ENCODE assay signal across 8 cellular contexts in the genomic region with DNA sequence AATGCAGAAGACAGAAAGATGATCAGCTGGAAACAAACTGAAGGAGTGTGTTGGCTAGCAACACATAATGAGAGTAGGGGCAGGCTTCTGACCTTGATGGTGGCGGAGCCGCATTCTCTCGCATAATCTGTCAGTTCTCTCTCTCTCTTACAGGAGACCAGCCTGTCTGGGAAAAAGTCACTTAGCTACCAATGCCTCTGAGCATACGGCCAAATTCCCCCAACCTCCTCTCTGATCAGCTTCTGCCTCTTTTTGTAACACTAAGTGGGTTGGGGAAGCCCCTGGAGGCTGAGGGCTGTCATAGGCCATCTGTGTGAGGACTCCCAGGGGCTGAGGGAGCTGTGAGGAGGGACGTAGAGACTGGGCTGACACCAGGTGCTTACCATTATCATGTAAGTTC.
DNase-seq lines count a peak whose midpoint lies in the region; ATAC-seq and TF ChIP-seq lines count a peak whose summit lies in the region.

No MANE protein-coding gene starts in this region.

- H3K9me3 Mint-ChIP-seq in activated CD4-positive, alpha-beta memory T cell treated with anti-CD3 and anti-CD28 coated beads for 36 hours, result no peaks in the 10 kb centered on the region
- no peaks in the 10 kb centered on the region for H3K9me3 Mint-ChIP-seq in activated CD4-positive, alpha-beta memory T cell treated with anti-CD3 and anti-CD28 coated beads, Interleukin-2, amount 10 ng/mL, durations not matched to agents 7 days and 5 days
- no peaks in the 10 kb centered on the region for H3K9me3 Mint-ChIP-seq in WTC11

- no peaks in the 10 kb centered on the region for H3K9me3 ChIP-seq in mucosa of descending colon

- CTCF ChIA-PET in activated CD4-positive, alpha-beta memory T cell treated with anti-CD3 and anti-CD28 coated beads for 36 hours (lab: Charles Lee), result interaction anchor here (1.1 to 3.8 kb wide), 3 partner anchors 9 to 329 kb away, joined by 3 to 26 read pairs (median 8); no protein-coding TSS in a partner anchor
- CTCF ChIA-PET in activated CD4-positive, alpha-beta memory T cell treated with anti-CD3 and anti-CD28 coated beads, Interleukin-2, amount 10 ng/mL, durations not matched to agents 7 days and 5 days (lab: Charles Lee), result no interaction called here
- CTCF ChIA-PET in WTC11 (lab: Charles Lee), result interaction anchor here (0.6 to 2.2 kb wide), 11 partner anchors 9 to 329 kb away, joined by 3 to 29 read pairs (median 4); no protein-coding TSS in a partner anchor

- peak overlapping the region; percentile 3 for H3K4me3 Mint-ChIP-seq in activated CD4-positive, alpha-beta memory T cell treated with anti-CD3 and anti-CD28 coated beads for 36 hours
- no peak overlapping the region for H3K4me3 Mint-ChIP-seq in activated CD4-positive, alpha-beta memory T cell treated with anti-CD3 and anti-CD28 coated beads, Interleukin-2, amount 10 ng/mL, durations not matched to agents 7 days and 5 days
- H3K4me3 Mint-ChIP-seq in WTC11, result no peak overlapping the region

- no peaks in the 10 kb centered on the region for H3K27me3 Mint-ChIP-seq in activated CD4-positive, alpha-beta memory T cell treated with anti-CD3 and anti-CD28 coated beads for 36 hours
- no peaks in the 10 kb centered on the region for H3K27me3 Mint-ChIP-seq in activated CD4-positive, alpha-beta memory T cell treated with anti-CD3 and anti-CD28 coated beads, Interleukin-2, amount 10 ng/mL, durations not matched to agents 7 days and 5 days
- no peaks in the 10 kb centered on the region for H3K27me3 Mint-ChIP-seq in WTC11 (ENCODE audit: low read depth)

- POLR2A ChIA-PET in activated CD4-positive, alpha-beta memory T cell treated with anti-CD3 and anti-CD28 coated beads for 36 hours (lab: Charles Lee), result interaction anchor here (0.7 to 2.0 kb wide), 5 partner anchors 8 to 101 kb away, joined by 3 to 12 read pairs (median 4); no protein-coding TSS in a partner anchor
- POLR2A ChIA-PET in activated CD4-positive, alpha-beta memory T cell treated with anti-CD3 and anti-CD28 coated beads, Interleukin-2, amount 10 ng/mL, durations not matched to agents 7 days and 5 days (lab: Charles Lee), result interaction anchor here (1.0 to 1.7 kb wide), 3 partner anchors 8 to 157 kb away, joined by 3 to 6 read pairs (median 3); no protein-coding TSS in a partner anchor
- POLR2A ChIA-PET in WTC11 (lab: Charles Lee), result no interaction called here

- DNase-seq in activated CD4-positive, alpha-beta memory T cell treated with anti-CD3 and anti-CD28 coated beads for 36 hours, result peak; percentile 73
- no peak for DNase-seq in activated CD4-positive, alpha-beta memory T cell treated with anti-CD3 and anti-CD28 coated beads, Interleukin-2, amount 10 ng/mL, durations not matched to agents 7 days and 5 days
- DNase-seq in WTC11 (ENCODE audit: low spot score) (peak; percentile 57), mucosa of descending colon (no peak), MV-4-11 (lab: John Stamatoyannopoulos, UW) (no peak), dermis blood vessel endothelial cell (no peak), putamen (ENCODE audit: low spot score) (no peak)

- no peak overlapping the region for H3K4me3 ChIP-seq in mucosa of descending colon

- H3K27ac Mint-ChIP-seq in activated CD4-positive, alpha-beta memory T cell treated with anti-CD3 and anti-CD28 coated beads for 36 hours, result peak overlapping the region; percentile 74
- H3K27ac Mint-ChIP-seq in activated CD4-positive, alpha-beta memory T cell treated with anti-CD3 and anti-CD28 coated beads, Interleukin-2, amount 10 ng/mL, durations not matched to agents 7 days and 5 days, result no peak overlapping the region
- H3K27ac Mint-ChIP-seq in WTC11, result no peak overlapping the region

- H3K36me3 ChIP-seq in mucosa of descending colon (ENCODE audit: low read depth), result no peaks in the 10 kb centered on the region

- TF ChIP-seq CTCF in WTC11 (IDR thresholded peaks at IDR 0.05) (no peak), mucosa of descending colon (IDR thresholded peaks at IDR 0.05) (no peak)

- ATAC-seq in HG02852 (IDR thresholded peaks at IDR 0.05; ENCODE audit: unreplicated experiment) (peak; percentile 87), WTC11 (peak; percentile 98), mucosa of descending colon (peak; percentile 55)

- peaks cover 40% of the 10 kb centered on the region for H3K4me1 Mint-ChIP-seq in activated CD4-positive, alpha-beta memory T cell treated with anti-CD3 and anti-CD28 coated beads for 36 hours (ENCODE audit: low read depth)
- H3K4me1 Mint-ChIP-seq in activated CD4-positive, alpha-beta memory T cell treated with anti-CD3 and anti-CD28 coated beads, Interleukin-2, amount 10 ng/mL, durations not matched to agents 7 days and 5 days, result peaks cover 46% of the 10 kb centered on the region
- H3K4me1 Mint-ChIP-seq in WTC11, result peaks cover 24% of the 10 kb centered on the region

- peaks cover 6% of the 10 kb centered on the region for H3K36me3 Mint-ChIP-seq in activated CD4-positive, alpha-beta memory T cell treated with anti-CD3 and anti-CD28 coated beads for 36 hours
- H3K36me3 Mint-ChIP-seq in activated CD4-positive, alpha-beta memory T cell treated with anti-CD3 and anti-CD28 coated beads, Interleukin-2, amount 10 ng/mL, durations not matched to agents 7 days and 5 days (ENCODE audit: low read depth), result peaks cover 12% of the 10 kb centered on the region
- H3K36me3 Mint-ChIP-seq in WTC11, result no peaks in the 10 kb centered on the region

- no peaks in the 10 kb centered on the region for H3K4me1 ChIP-seq in mucosa of descending colon (ENCODE audit: low read depth)

- intact Hi-C loops in activated CD4-positive, alpha-beta memory T cell treated with anti-CD3 and anti-CD28 coated beads for 36 hours (cut with micrococcal nuclease), result loop anchor here (1.0 to 2.0 kb wide), 2 partner anchors 9 to 24 kb away; no protein-coding TSS in a partner anchor
- intact Hi-C loops in mucosa of descending colon (cut with DNase I, micrococcal nuclease), result no loop called here

TF ChIP-seq in WTC11, 78 proteins besides CTCF, POLR2A, EP300 and RAD21:
- no peak for TF ChIP-seq OVOL2 (CRISPR knock-in tag; IDR thresholded peaks at IDR 0.05; ENCODE audit: borderline replicate concordance)
- TF ChIP-seq ZNF317 (CRISPR knock-in tag; IDR thresholded peaks at IDR 0.05; ENCODE audit: borderline replicate concordance, low read depth), result no peak
- no peak for TF ChIP-seq ZNF281 (CRISPR knock-in tag; IDR thresholded peaks at IDR 0.05)
- TF ChIP-seq JUN (CRISPR knock-in tag; IDR thresholded peaks at IDR 0.05), result no peak
- no peak for TF ChIP-seq KAT7 (CRISPR knock-in tag; IDR thresholded peaks at IDR 0.05; ENCODE audit: borderline replicate concordance)
- no peak for TF ChIP-seq NFE2L1 (CRISPR knock-in tag; IDR thresholded peaks at IDR 0.05)
- TF ChIP-seq SOX15 (CRISPR knock-in tag; IDR thresholded peaks at IDR 0.05), result no peak
- TF ChIP-seq GABPB1 (CRISPR knock-in tag; IDR thresholded peaks at IDR 0.05), result no peak
- TF ChIP-seq EMX1 (CRISPR knock-in tag; IDR thresholded peaks at IDR 0.05), result no peak
- TF ChIP-seq PRRX2 (CRISPR knock-in tag; IDR thresholded peaks at IDR 0.05), result no peak
TF ChIP-seq in WTC11: peak in this region for 0.

Comparison
In these comparisons a context has a peak if more than half of its experiments do, and no peak if none do; other contexts are left out.
1. DNase-seq: peak in activated CD4-positive, alpha-beta memory T cell treated with anti-CD3 and anti-CD28 coated beads for 36 hours (single experiment) and WTC11 (single experiment); none in activated CD4-positive, alpha-beta memory T cell treated with anti-CD3 and anti-CD28 coated beads, Interleukin-2, amount 10 ng/mL, durations not matched to agents 7 days and 5 days (single experiment), mucosa of descending colon (0 of 3), MV-4-11 (single experiment), dermis blood vessel endothelial cell (single experiment) and putamen (single experiment).
2. Peak in every context shown above with its lines, with median percentiles within 50 percentile points of each other: ATAC-seq.